ENCODE assay signal across 19 cellular contexts in the genomic region with DNA sequence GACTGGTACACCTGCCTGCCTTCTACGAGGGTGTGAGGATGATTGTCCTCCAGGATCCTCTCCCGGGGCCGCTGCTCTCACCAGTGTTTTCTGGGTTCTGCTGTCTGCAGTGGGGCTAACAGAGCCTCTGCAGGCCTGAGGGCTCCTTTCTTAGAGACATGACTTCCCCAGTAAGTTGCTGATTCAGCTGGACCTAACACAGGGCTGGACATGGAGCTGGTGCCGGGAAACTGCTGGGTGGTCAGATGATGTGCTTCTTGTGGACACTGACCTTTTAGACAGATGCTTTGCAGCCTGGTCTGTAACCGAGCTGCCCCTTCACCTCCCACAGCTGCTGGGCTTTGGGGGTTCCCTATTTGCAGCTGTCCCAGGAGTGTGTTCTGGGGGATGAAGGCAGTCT.
"Had no signal": no experiment of that assay in that cellular context is flagged by ENCODE, and none has a peak within 500 bp of the region (broad histone marks: within the 10 kb centered on the region; RNA-seq: fewer than 3 reads in every experiment).

No MANE protein-coding gene starts in this region.

- H3K4me3 Mint-ChIP-seq: immature natural killer cell; naive thymus-derived CD4-positive, alpha-beta T cell; stimulated activated naive B cell treated with anti-CD40 and anti-IgM and Interleukin-4, amounts not matched to agents 10 μg/mL and 1 μg/mL and 100 μg/mL, for 72 hours; stimulated activated naive CD8-positive, alpha-beta T cell treated with anti-CD3 and anti-CD28 coated beads, Interleukin-15, Interleukin-2, amounts not matched to agents 100 ng/mL and 50 ng/mL, for 24 hours had no signal

- ATAC-seq: naive thymus-derived CD4-positive, alpha-beta T cell; stimulated activated naive B cell treated with anti-CD40 and anti-IgM and Interleukin-4, amounts not matched to agents 10 μg/mL and 1 μg/mL and 100 μg/mL, for 72 hours; upper lobe of right lung had no signal

- H3K4me3 ChIP-seq: dorsolateral prefrontal cortex, prostate gland, right atrium auricular region, transverse colon, upper lobe of right lung, vagina had no signal

- H3K27ac Mint-ChIP-seq: immature natural killer cell; stimulated activated naive B cell treated with anti-CD40 and anti-IgM and Interleukin-4, amounts not matched to agents 10 μg/mL and 1 μg/mL and 100 μg/mL, for 72 hours had no signal

- H3K9me3 Mint-ChIP-seq: immature natural killer cell had no signal

- H3K36me3 ChIP-seq: prostate gland, right atrium auricular region, transverse colon, upper lobe of right lung, vagina had no signal

- H3K9me3 ChIP-seq: prostate gland, transverse colon, vagina had no signal

- H3K27me3 ChIP-seq: right atrium auricular region, upper lobe of right lung, vagina had no signal

- H3K36me3 Mint-ChIP-seq: immature natural killer cell; stimulated activated naive B cell treated with anti-CD40 and anti-IgM and Interleukin-4, amounts not matched to agents 10 μg/mL and 1 μg/mL and 100 μg/mL, for 72 hours had no signal

- H3K4me1 ChIP-seq: prostate gland, transverse colon, upper lobe of right lung, vagina had no signal

- DNase-seq: cerebellar nuclear complex; dorsolateral prefrontal cortex; effector CD4-positive, alpha-beta T cell; hypothalamus; immature natural killer cell; islet precursor cell; mesendoderm; midbrain; naive thymus-derived CD4-positive, alpha-beta T cell; small intestine; stimulated activated CD4-positive, alpha-beta T cell treated with anti-CD3 and anti-CD28 coated beads, Interleukin-15, amount 100 ng/mL, for 24 hours; stimulated activated CD4-positive, alpha-beta T cell treated with anti-CD3 and anti-CD28 coated beads, Interleukin-2, amount 100 ng/mL, for 48 hours; stimulated activated naive B cell treated with anti-CD40 and anti-IgM and Interleukin-4, amounts not matched to agents 10 μg/mL and 1 μg/mL and 100 μg/mL, for 72 hours; transverse colon; upper lobe of right lung had no signal

- H3K4me1 Mint-ChIP-seq: immature natural killer cell; naive thymus-derived CD4-positive, alpha-beta T cell; stimulated activated naive B cell treated with anti-CD40 and anti-IgM and Interleukin-4, amounts not matched to agents 10 μg/mL and 1 μg/mL and 100 μg/mL, for 72 hours had no signal

- H3K27ac ChIP-seq: dorsolateral prefrontal cortex, prostate gland, right atrium auricular region, transverse colon, upper lobe of right lung, vagina had no signal
